ENCODE assay signal across 8 cellular contexts in genomic region chr22:23893446-23893956, GRCh38.
DNase-seq lines count a peak whose midpoint lies in the region; ATAC-seq and TF ChIP-seq lines count a peak whose summit lies in the region.

No MANE protein-coding gene starts in this region.

- H3K9me3 ChIP-seq in SK-N-MC (ENCODE audit: low read depth, low read length), result no peaks in the 10 kb centered on the region

- no peaks in the 10 kb centered on the region for H3K27me3 ChIP-seq in rectal smooth muscle tissue (ENCODE audit: control insufficient read depth, insufficient read depth, low read length)

- ATAC-seq in GM19351 (IDR thresholded peaks at IDR 0.05; ENCODE audit: unreplicated experiment) (no peak), HG03135 (IDR thresholded peaks at IDR 0.05; ENCODE audit: unreplicated experiment) (no peak), HG02678 (IDR thresholded peaks at IDR 0.05; ENCODE audit: unreplicated experiment) (no peak)

- H3K4me1 ChIP-seq in rectal smooth muscle tissue (ENCODE audit: control insufficient read depth, insufficient read depth, low read length), result peaks cover 4% of the 10 kb centered on the region

- H3K36me3 ChIP-seq in SK-N-MC (ENCODE audit: insufficient read depth, low read length), result peaks cover 29% of the 10 kb centered on the region
- H3K36me3 ChIP-seq in rectal smooth muscle tissue (ENCODE audit: control insufficient read depth, insufficient read depth, low read length), result no peaks in the 10 kb centered on the region

- H3K27ac ChIP-seq in SK-N-MC (peak overlapping the region; percentile 71), rectal smooth muscle tissue (ENCODE audit: low read depth, low read length) (peak overlapping the region; percentile 91)

- no peak for TF ChIP-seq CTCF in GM12875 (IDR thresholded peaks at IDR 0.05; ENCODE audit: borderline replicate concordance, insufficient read depth, low read depth, low read length)
- TF ChIP-seq CTCF in fibroblast of pulmonary artery (IDR thresholded peaks at IDR 0.05; ENCODE audit: low read length, missing control alignments), result no peak

- H3K4me3 ChIP-seq in GM12875 (ENCODE audit: low read depth, low read length) (peak overlapping the region; percentile 76), SK-N-MC (peak overlapping the region; percentile 99), fibroblast of pulmonary artery (replicated peaks; ENCODE audit: low read depth, low read length) (peak overlapping the region; percentile 77), rectal smooth muscle tissue (ENCODE audit: low read length) (peak overlapping the region; percentile 88)

- DNase-seq in SK-N-MC (ENCODE audit: low read depth, low spot score) (no peak), fibroblast of pulmonary artery (ENCODE audit: low read depth) (no peak), LoVo (ENCODE audit: low spot score) (no peak)

- H3K9ac ChIP-seq in SK-N-MC (ENCODE audit: insufficient read length) (peak overlapping the region; percentile 92), rectal smooth muscle tissue (ENCODE audit: low read length) (peak overlapping the region; percentile 66)
